ENCODE assay signal across 8 cellular contexts in genomic region chr1:78490861-78491310, GRCh38. TPM values are rescaled to one million over a fixed set of nuclear protein-coding genes. Genes with fewer than 3 reads are reported as not detected.
A peak's percentile ranks its signal among the peaks of the same experiment; 100 is the strongest.
DNase-seq lines count a peak whose midpoint lies in the region; ATAC-seq and TF ChIP-seq lines count a peak whose summit lies in the region.

A gene with protein sequence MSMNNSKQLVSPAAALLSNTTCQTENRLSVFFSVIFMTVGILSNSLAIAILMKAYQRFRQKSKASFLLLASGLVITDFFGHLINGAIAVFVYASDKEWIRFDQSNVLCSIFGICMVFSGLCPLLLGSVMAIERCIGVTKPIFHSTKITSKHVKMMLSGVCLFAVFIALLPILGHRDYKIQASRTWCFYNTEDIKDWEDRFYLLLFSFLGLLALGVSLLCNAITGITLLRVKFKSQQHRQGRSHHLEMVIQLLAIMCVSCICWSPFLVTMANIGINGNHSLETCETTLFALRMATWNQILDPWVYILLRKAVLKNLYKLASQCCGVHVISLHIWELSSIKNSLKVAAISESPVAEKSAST (plus strand): TSS chr1:78490974. CDS start chr1:78492744, 1,770 bp downstream.

- no peak within 1 kb of the TSS for H3K27ac Mint-ChIP-seq in neural progenitor cell

- H3F3A ChIP-seq in neural progenitor cell (ENCODE audit: low read depth): no peaks in the 10 kb centered on the region

- H3K9ac ChIP-seq in neural progenitor cell: no peak within 1 kb of the TSS

- H3K4me1 ChIP-seq in esophagus squamous epithelium (peaks cover 0 to 16% (median 3%) of the 10 kb centered on the region in 3 donors), neural progenitor cell (no peaks in the 10 kb centered on the region)

- peaks cover 2% of the 10 kb centered on the region for H3K9me3 Mint-ChIP-seq in neural progenitor cell

- no peaks in the 10 kb centered on the region for H3K79me2 ChIP-seq in neural progenitor cell (ENCODE audit: low read depth)

- POLR2A ChIA-PET in BJ (lab: Charles Lee) (no interaction called here), GM10248 (lab: Yijun Ruan, JAX) (no interaction called here)

- no peaks in the 10 kb centered on the region for H3K36me3 ChIP-seq in BJ (ENCODE audit: control insufficient read depth, insufficient read depth, low read length)
- no peaks in the 10 kb centered on the region for H3K36me3 ChIP-seq in esophagus squamous epithelium
- no peaks in the 10 kb centered on the region for H3K36me3 ChIP-seq in neural progenitor cell

- intact Hi-C loops in esophagus squamous epithelium (cut with DNase I): no loop called here

- H3K27me3 Mint-ChIP-seq in neural progenitor cell (ENCODE audit: insufficient read depth, low read depth): peaks cover 23% of the 10 kb centered on the region

- peak within 1 kb of the TSS; percentile 56 for H3K4me3 ChIP-seq in BJ (ENCODE audit: low read depth, low read length)
- peak within 1 kb of the TSS; percentile 16 to 60 (median 40) for H3K4me3 ChIP-seq in esophagus squamous epithelium
- peak within 1 kb of the TSS; percentile 57 for H3K4me3 ChIP-seq in neural progenitor cell

- peak within 1 kb of the TSS; percentile 81 for H3K4me2 ChIP-seq in neural progenitor cell

- no peaks in the 10 kb centered on the region for H3K27me3 ChIP-seq in BJ (ENCODE audit: control insufficient read depth, insufficient read depth, low read length)
- peaks cover 0 to 50% (median 2%) of the 10 kb centered on the region in 4 donors for H3K27me3 ChIP-seq in esophagus squamous epithelium
- peaks cover 63% of the 10 kb centered on the region for H3K27me3 ChIP-seq in neural progenitor cell

- CTCF ChIA-PET in BJ (lab: Yijun Ruan, JAX) (interaction anchor here (0.8 to 2.2 kb wide), 5 partner anchors 18 to 345 kb away, joined by 3 to 8 read pairs (median 3); no protein-coding TSS in a partner anchor), GM10248 (lab: Yijun Ruan, JAX) (interaction anchor here (1.5 kb wide), 1 partner anchor 10 kb away, joined by 5 read pairs; no protein-coding TSS in a partner anchor)

- no peak for TF ChIP-seq POLR2A in esophagus squamous epithelium (IDR thresholded peaks at IDR 0.05)

- TF ChIP-seq CTCF in BJ (IDR thresholded peaks at IDR 0.05; ENCODE audit: insufficient read depth, low read depth, low read length) (no peak), esophagus squamous epithelium (IDR thresholded peaks at IDR 0.05) (no peak), neural progenitor cell (IDR thresholded peaks at IDR 0.05) (no peak), GM10248 (IDR thresholded peaks at IDR 0.05; ENCODE audit: control extremely low read depth, extremely low read depth, low read depth, missing control alignments) (no peak)

- no peak for ATAC-seq in GM18511 (IDR thresholded peaks at IDR 0.05; ENCODE audit: unreplicated experiment)
- no peak for ATAC-seq in GM21576 (IDR thresholded peaks at IDR 0.05; ENCODE audit: unreplicated experiment)
- no peak for ATAC-seq in GM21529 (IDR thresholded peaks at IDR 0.05; ENCODE audit: unreplicated experiment)

- DNase-seq in BJ (ENCODE audit: low read depth) (no peak), NCI-H446 (lab: John Stamatoyannopoulos, UW) (peak; percentile 55 to 65), esophagus squamous epithelium (lab: John Stamatoyannopoulos, UW) (no peak), neural progenitor cell (ENCODE audit: low spot score) (peak; percentile 69), GM10248 (ENCODE audit: extremely low spot score) (no peak)

- H3K9me3 ChIP-seq in esophagus squamous epithelium: no peaks in the 10 kb centered on the region
- H3K9me3 ChIP-seq in neural progenitor cell (ENCODE audit: low read depth): no peaks in the 10 kb centered on the region

- peak within 1 kb of the TSS; percentile 93 for H3K4me3 Mint-ChIP-seq in neural progenitor cell

- H2AFZ ChIP-seq in neural progenitor cell (replicated peaks): peak within 1 kb of the TSS; percentile 98

- H4K20me1 ChIP-seq in neural progenitor cell (ENCODE audit: low read depth): no peaks in the 10 kb centered on the region

- 0% methylated on average over 1 of the region's 39 CpGs; no CpG with 5 or more reads in 1 of the 2 donors for WGBS in esophagus squamous epithelium, 2 donors

- H3K36me3 Mint-ChIP-seq in neural progenitor cell: no peaks in the 10 kb centered on the region

- peaks cover 13% of the 10 kb centered on the region for H3K4me1 Mint-ChIP-seq in neural progenitor cell

- H3K27ac ChIP-seq in esophagus squamous epithelium (peak within 1 kb of the TSS; percentile 32 to 79 (median 54)), neural progenitor cell (no peak within 1 kb of the TSS)

RNA-seq across cellular contexts. Expression of the gene that starts here (rescaled TPM):
- 4.1 and 7.8 TPM in 2 replicates for polyA plus RNA-seq in BJ (2011; rRNA removed)
- 3.8 and 4.2 TPM in 2 replicates for polyA minus RNA-seq in BJ (2011; rRNA and poly(A)+ RNA removed)
- total RNA-seq in esophagus squamous epithelium: 1 to 10 TPM in 2 of 4 donors, under 1 TPM in 1, not detected in 1; 0.66 to 2.3 (median 1.6) TPM
- total RNA-seq in neural progenitor cell (ENCODE audit: low replicate concordance): 0.06 TPM in 1 of 2 replicates, not detected in the other

Comparison
In these comparisons a context has a peak if more than half of its experiments do, and no peak if none do; other contexts are left out.
1. Peak in DNase-seq, H3K4me3 ChIP-seq and H3K4me2 ChIP-seq in neural progenitor cell; RNA of the gene not detected or under 1 TPM.
2. DNase-seq: peak in NCI-H446 (2 of 2); none in BJ (single experiment), esophagus squamous epithelium (single experiment) and GM10248 (single experiment).
3. Peak in every context shown above with its lines, with median percentiles within 50 percentile points of each other: H3K4me3 ChIP-seq.